ENCODE assay signal across 18 cellular contexts in the genomic region with DNA sequence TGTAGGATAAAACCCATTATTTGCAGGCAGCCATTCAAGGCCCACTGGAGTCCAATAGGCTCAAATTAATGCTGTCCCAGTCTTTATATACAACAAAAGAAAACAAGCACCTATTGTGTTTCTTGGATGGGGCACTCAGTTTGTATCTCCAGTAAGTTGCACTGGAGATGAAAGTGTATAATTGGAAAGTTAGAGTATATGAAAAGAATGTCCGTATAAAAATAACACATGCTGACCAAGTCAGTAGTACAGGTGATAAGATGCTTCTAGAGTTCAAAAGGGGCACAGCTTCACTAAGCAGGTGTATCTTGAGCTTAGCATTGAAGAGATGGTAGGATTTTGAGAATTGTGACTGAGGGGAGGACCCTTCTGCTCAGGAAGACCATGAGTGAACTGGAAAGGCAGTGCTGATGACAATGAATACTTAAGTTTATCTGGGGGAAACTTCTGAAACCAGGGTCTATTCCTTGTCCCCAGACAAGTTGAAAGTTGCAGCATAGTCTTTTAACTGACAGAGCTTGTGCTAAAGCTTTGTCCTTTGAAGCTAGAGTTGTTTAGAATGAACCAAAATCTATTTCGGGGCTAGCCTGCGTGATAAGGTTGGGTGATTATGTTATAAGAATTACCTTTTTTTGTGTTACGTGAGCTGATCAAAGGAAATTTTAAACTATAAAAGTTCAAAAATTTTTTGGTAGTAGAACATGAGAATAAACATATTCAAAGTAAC. TPM values are rescaled to one million over a fixed set of nuclear protein-coding genes. Genes with fewer than 3 reads are reported as not detected.
A peak's percentile ranks its signal among the peaks of the same experiment; 100 is the strongest.
DNase-seq lines count a peak whose midpoint lies in the region; ATAC-seq and TF ChIP-seq lines count a peak whose summit lies in the region.
"Had no signal": no experiment of that assay in that cellular context is flagged by ENCODE, and none has a peak within 500 bp of the region (broad histone marks: within the 10 kb centered on the region; RNA-seq: fewer than 3 reads in every experiment).

No MANE protein-coding gene starts in this region.

- WGBS in neuronal stem cell (ENCODE audit: extremely low coverage in 2 of 2, insufficient read length in 2 of 2, insufficient replicate concordance in 1 of 2), 2 donors, result no CpG with 5 or more reads among the region's 4 CpGs
- 94% methylated on average over 4 of the region's 4 CpGs for WGBS in suprapubic skin

- ATAC-seq in CD8-positive, alpha-beta T cell, result peak; percentile 26
- ATAC-seq in activated B cell treated with CpG ODN at 0.5 μM for 24 hours (ENCODE audit: low read depth), result no peak
- ATAC-seq: Panc1 had no signal

- intact Hi-C loops in CD8-positive, alpha-beta T cell (cut with DNase I, micrococcal nuclease), result loop anchor here in 1 of 2 experiments (2.0 kb wide), 1 partner anchor 13 kb away; no protein-coding TSS in a partner anchor
- intact Hi-C loops in activated B cell treated with CpG ODN at 0.5 μM for 24 hours (cut with micrococcal nuclease), result no loop called here

- CTCF ChIA-PET in activated naive CD4-positive, alpha-beta T cell treated with anti-CD3 and anti-CD28 coated beads, Interleukin-2, amount 10 ng/mL, durations not matched to agents 7 days and 5 days (lab: Charles Lee), result no interaction called here
- CTCF ChIA-PET in CD8-positive, alpha-beta T cell (lab: Charles Lee), result interaction anchor here (1.6 kb wide), 1 partner anchor 298 kb away, joined by 4 read pairs; no protein-coding TSS in a partner anchor
- CTCF ChIA-PET in activated B cell treated with CpG ODN at 0.5 μM for 24 hours (lab: Charles Lee), result interaction anchor here (1.2 kb wide), 1 partner anchor 297 kb away, joined by 4 read pairs; no protein-coding TSS in a partner anchor

- no peak overlapping the region for H3K9ac ChIP-seq in neural progenitor cell
- no peak overlapping the region for H3K9ac ChIP-seq in neuronal stem cell (ENCODE audit: low read depth, low read length, poor library complexity)
- H3K9ac ChIP-seq: KMS-11 had no signal

- no peak overlapping the region for H3K4ac ChIP-seq in neuronal stem cell (ENCODE audit: low read length)

- H3K36me3 ChIP-seq in CD8-positive, alpha-beta T cell (ENCODE audit: insufficient read depth, low read length), result no peaks in the 10 kb centered on the region
- no peaks in the 10 kb centered on the region for H3K36me3 ChIP-seq in neural progenitor cell
- no peaks in the 10 kb centered on the region for H3K36me3 ChIP-seq in neuronal stem cell (replicated peaks in 1 of 2; ENCODE audit: control insufficient read depth in 2 of 2, insufficient read depth in 2 of 2, low read length in 2 of 2)
- H3K36me3 ChIP-seq in suprapubic skin, result no peaks in the 10 kb centered on the region

- H3K9me3 ChIP-seq in CD8-positive, alpha-beta T cell (ENCODE audit: low read length), result no peaks in the 10 kb centered on the region
- no peaks in the 10 kb centered on the region for H3K9me3 ChIP-seq in neural progenitor cell (ENCODE audit: low read depth)
- peaks cover 2 to 3% of the 10 kb centered on the region in 2 donors for H3K9me3 ChIP-seq in neuronal stem cell (replicated peaks in 1 of 2; ENCODE audit: control insufficient read depth in 2 of 2, insufficient read depth in 1 of 2, low read depth in 1 of 2, low read length in 2 of 2)
- no peaks in the 10 kb centered on the region for H3K9me3 ChIP-seq in suprapubic skin
- H3K9me3 ChIP-seq: Caco-2 had no signal

- H3K4me2 ChIP-seq in neural progenitor cell (no peak overlapping the region), neuronal stem cell (ENCODE audit: insufficient read depth, low read length, poor library complexity, severe bottlenecking) (no peak overlapping the region)
- H3K4me2 ChIP-seq: KMS-11 had no signal

- H3K36me3 Mint-ChIP-seq in activated naive CD4-positive, alpha-beta T cell treated with anti-CD3 and anti-CD28 coated beads, Interleukin-2, amount 50 U/mL, for 24 hours, result peaks cover 11% of the 10 kb centered on the region
- H3K36me3 Mint-ChIP-seq in activated naive CD4-positive, alpha-beta T cell treated with anti-CD3 and anti-CD28 coated beads, Interleukin-2, amount 10 ng/mL, durations not matched to agents 7 days and 5 days, result peaks cover 11% of the 10 kb centered on the region
- H3K36me3 Mint-ChIP-seq in CD8-positive, alpha-beta T cell, result peaks cover 11% of the 10 kb centered on the region
- H3K36me3 Mint-ChIP-seq in activated B cell treated with CpG ODN at 0.5 μM for 24 hours (ENCODE audit: low read depth), result peaks cover 10% of the 10 kb centered on the region
- peaks cover 5% of the 10 kb centered on the region for H3K36me3 Mint-ChIP-seq in neural progenitor cell

- H2BK120ac ChIP-seq in neuronal stem cell (ENCODE audit: low read depth, low read length), result no peak overlapping the region

- H2BK15ac ChIP-seq in neuronal stem cell (ENCODE audit: low read length), result no peak overlapping the region

- H2AFZ ChIP-seq in neural progenitor cell (replicated peaks) (no peak overlapping the region), neuronal stem cell (ENCODE audit: low read length) (no peak overlapping the region)

- H3K4me1 ChIP-seq in CD8-positive, alpha-beta T cell (ENCODE audit: insufficient read depth, low read length), result peaks cover 42% of the 10 kb centered on the region
- peaks cover 12% of the 10 kb centered on the region for H3K4me1 ChIP-seq in neural progenitor cell
- peaks cover 0 to 5% of the 10 kb centered on the region in 2 donors for H3K4me1 ChIP-seq in neuronal stem cell (ENCODE audit: control insufficient read depth in 2 of 2, insufficient read depth in 1 of 2, low read depth in 1 of 2, low read length in 2 of 2)
- H3K4me1 ChIP-seq in suprapubic skin, result no peaks in the 10 kb centered on the region

- no peaks in the 10 kb centered on the region for H3K9me3 Mint-ChIP-seq in activated naive CD4-positive, alpha-beta T cell treated with anti-CD3 and anti-CD28 coated beads, Interleukin-2, amount 50 U/mL, for 24 hours
- H3K9me3 Mint-ChIP-seq in activated naive CD4-positive, alpha-beta T cell treated with anti-CD3 and anti-CD28 coated beads, Interleukin-2, amount 10 ng/mL, durations not matched to agents 7 days and 5 days, result peaks cover 4% of the 10 kb centered on the region
- no peaks in the 10 kb centered on the region for H3K9me3 Mint-ChIP-seq in CD8-positive, alpha-beta T cell
- H3K9me3 Mint-ChIP-seq in activated B cell treated with CpG ODN at 0.5 μM for 24 hours (no peaks in the 10 kb centered on the region), neural progenitor cell (peaks cover 5% of the 10 kb centered on the region)

- H3F3A ChIP-seq in neural progenitor cell (ENCODE audit: low read depth), result no peaks in the 10 kb centered on the region

- POLR2A ChIA-PET in CD8-positive, alpha-beta T cell (lab: Charles Lee), result interaction anchor here (1.2 kb wide), 1 partner anchor 12 kb away, joined by 3 read pairs; no protein-coding TSS in a partner anchor
- POLR2A ChIA-PET in activated B cell treated with CpG ODN at 0.5 μM for 24 hours (lab: Charles Lee), result no interaction called here

- no peak for TF ChIP-seq CTCF in CD8-positive, alpha-beta T cell (IDR thresholded peaks at IDR 0.05)
- TF ChIP-seq CTCF in activated B cell treated with CpG ODN at 0.5 μM for 24 hours (IDR thresholded peaks at IDR 0.05), result no peak
- TF ChIP-seq CTCF in neural progenitor cell (IDR thresholded peaks at IDR 0.05), result no peak
- TF ChIP-seq CTCF in suprapubic skin (IDR thresholded peaks at IDR 0.05), result no peak

- TF ChIP-seq POLR2A in suprapubic skin (IDR thresholded peaks at IDR 0.05), result no peak

- no peaks in the 10 kb centered on the region for H3K27me3 Mint-ChIP-seq in activated naive CD4-positive, alpha-beta T cell treated with anti-CD3 and anti-CD28 coated beads, Interleukin-2, amount 50 U/mL, for 24 hours
- H3K27me3 Mint-ChIP-seq in activated naive CD4-positive, alpha-beta T cell treated with anti-CD3 and anti-CD28 coated beads, Interleukin-2, amount 10 ng/mL, durations not matched to agents 7 days and 5 days, result no peaks in the 10 kb centered on the region
- no peaks in the 10 kb centered on the region for H3K27me3 Mint-ChIP-seq in CD8-positive, alpha-beta T cell (ENCODE audit: low read depth)
- H3K27me3 Mint-ChIP-seq in activated B cell treated with CpG ODN at 0.5 μM for 24 hours (no peaks in the 10 kb centered on the region), neural progenitor cell (ENCODE audit: insufficient read depth, low read depth) (no peaks in the 10 kb centered on the region)

- H3K4me3 ChIP-seq in CD8-positive, alpha-beta T cell (ENCODE audit: low read depth, low read length), result no peak overlapping the region
- no peak overlapping the region for H3K4me3 ChIP-seq in neural progenitor cell
- no peak overlapping the region for H3K4me3 ChIP-seq in neuronal stem cell (ENCODE audit: low read length in 2 of 2)
- no peak overlapping the region for H3K4me3 ChIP-seq in suprapubic skin

- H4K91ac ChIP-seq in neuronal stem cell (ENCODE audit: low read depth, low read length, poor library complexity), result no peak overlapping the region

- H2BK12ac ChIP-seq in neuronal stem cell (ENCODE audit: low read length), result no peak overlapping the region

- no peaks in the 10 kb centered on the region for H3K79me1 ChIP-seq in neuronal stem cell (ENCODE audit: low read depth, low read length)

- H3K23ac ChIP-seq in neuronal stem cell (ENCODE audit: low read depth, low read length, poor library complexity), result no peak overlapping the region

- peak overlapping the region; percentile 71 for H3K27ac Mint-ChIP-seq in activated naive CD4-positive, alpha-beta T cell treated with anti-CD3 and anti-CD28 coated beads, Interleukin-2, amount 50 U/mL, for 24 hours
- no peak overlapping the region for H3K27ac Mint-ChIP-seq in activated naive CD4-positive, alpha-beta T cell treated with anti-CD3 and anti-CD28 coated beads, Interleukin-2, amount 10 ng/mL, durations not matched to agents 7 days and 5 days
- H3K27ac Mint-ChIP-seq in CD8-positive, alpha-beta T cell, result peak overlapping the region; percentile 69
- H3K27ac Mint-ChIP-seq in activated B cell treated with CpG ODN at 0.5 μM for 24 hours (peak overlapping the region; percentile 46), neural progenitor cell (peak overlapping the region; percentile 35)

- H3K27ac ChIP-seq in CD8-positive, alpha-beta T cell (ENCODE audit: low read depth, low read length), result no peak overlapping the region
- H3K27ac ChIP-seq in neural progenitor cell (no peak overlapping the region), neuronal stem cell (replicated peaks; ENCODE audit: low read length) (no peak overlapping the region), suprapubic skin (no peak overlapping the region)
- H3K27ac ChIP-seq: KMS-11 had no signal

- no peaks in the 10 kb centered on the region for H3K27me3 ChIP-seq in CD8-positive, alpha-beta T cell (ENCODE audit: insufficient read depth, low read length)
- H3K27me3 ChIP-seq in neural progenitor cell (no peaks in the 10 kb centered on the region), neuronal stem cell (ENCODE audit: control insufficient read depth in 3 of 3, insufficient read depth in 3 of 3, low read depth in 1 of 3, low read length in 3 of 3) (no peaks in the 10 kb centered on the region), suprapubic skin (no peaks in the 10 kb centered on the region)

- no peak for TF ChIP-seq EP300 in suprapubic skin (IDR thresholded peaks at IDR 0.05)

- peaks cover 32% of the 10 kb centered on the region for H4K20me1 ChIP-seq in neural progenitor cell (ENCODE audit: low read depth)

- H3K18ac ChIP-seq in neuronal stem cell (ENCODE audit: low read length), result no peak overlapping the region

- peaks cover 70% of the 10 kb centered on the region for H3K4me1 Mint-ChIP-seq in activated naive CD4-positive, alpha-beta T cell treated with anti-CD3 and anti-CD28 coated beads, Interleukin-2, amount 50 U/mL, for 24 hours
- peaks cover 10% of the 10 kb centered on the region for H3K4me1 Mint-ChIP-seq in activated naive CD4-positive, alpha-beta T cell treated with anti-CD3 and anti-CD28 coated beads, Interleukin-2, amount 10 ng/mL, durations not matched to agents 7 days and 5 days
- peaks cover 62% of the 10 kb centered on the region for H3K4me1 Mint-ChIP-seq in CD8-positive, alpha-beta T cell (ENCODE audit: low read depth)
- H3K4me1 Mint-ChIP-seq in activated B cell treated with CpG ODN at 0.5 μM for 24 hours (peaks cover 56% of the 10 kb centered on the region), neural progenitor cell (peaks cover 4% of the 10 kb centered on the region)

- no peak overlapping the region for H4K8ac ChIP-seq in neuronal stem cell (ENCODE audit: low read depth, low read length)

- H3K4me3 Mint-ChIP-seq in activated naive CD4-positive, alpha-beta T cell treated with anti-CD3 and anti-CD28 coated beads, Interleukin-2, amount 50 U/mL, for 24 hours, result no peak overlapping the region
- no peak overlapping the region for H3K4me3 Mint-ChIP-seq in activated naive CD4-positive, alpha-beta T cell treated with anti-CD3 and anti-CD28 coated beads, Interleukin-2, amount 10 ng/mL, durations not matched to agents 7 days and 5 days
- H3K4me3 Mint-ChIP-seq in CD8-positive, alpha-beta T cell, result no peak overlapping the region
- no peak overlapping the region for H3K4me3 Mint-ChIP-seq in activated B cell treated with CpG ODN at 0.5 μM for 24 hours
- no peak overlapping the region for H3K4me3 Mint-ChIP-seq in neural progenitor cell
- H3K4me3 Mint-ChIP-seq: H9 had no signal

- H2BK5ac ChIP-seq in neuronal stem cell (ENCODE audit: low read length), result no peak overlapping the region

- H3K79me2 ChIP-seq in neural progenitor cell (ENCODE audit: low read depth), result peaks cover 93% of the 10 kb centered on the region

- no peak overlapping the region for H2AK5ac ChIP-seq in neuronal stem cell (ENCODE audit: low read depth, low read length)

- no peak for DNase-seq in activated naive CD4-positive, alpha-beta T cell treated with anti-CD3 and anti-CD28 coated beads, Interleukin-2, amount 10 ng/mL, durations not matched to agents 7 days and 5 days
- DNase-seq in CD8-positive, alpha-beta T cell, result no peak
- DNase-seq in activated B cell treated with CpG ODN at 0.5 μM for 24 hours (no peak), neural progenitor cell (ENCODE audit: low spot score) (no peak), neuronal stem cell (ENCODE audit: low spot score) (no peak), mesenteric fat pad (ENCODE audit: low spot score) (no peak), suprapubic skin (ENCODE audit: low spot score in 2 of 2) (no peak)
- DNase-seq: C1 segment of cervical spinal cord, Caco-2, DMS153, H9, NCI-H1092, NCI-H2081 treated with DMSO at 0.1 percent for 48 hours, NCI-H510A, NCI-H82 had no signal

- no peak overlapping the region for H3K14ac ChIP-seq in neuronal stem cell (ENCODE audit: low read length)

RNA-seq across cellular contexts. Expression of a gene that starts 15.2 kb away (rescaled TPM):
- 10 to 100 TPM; 11.3 to 12.1 TPM for total RNA-seq in CD8-positive, alpha-beta T cell
- total RNA-seq in activated B cell treated with CpG ODN at 0.5 μM for 24 hours, result 20.1 and 25.9 TPM in 2 replicates
- total RNA-seq in neural progenitor cell (ENCODE audit: low replicate concordance), result 19.2 and 21.6 TPM in 2 replicates
- 10.0 TPM for polyA plus RNA-seq in neuronal stem cell (2013, experiment 1 of 2)
- polyA plus RNA-seq in neuronal stem cell (2013, experiment 2 of 2), result 10.5 TPM
- 10.9 TPM for total RNA-seq in mesenteric fat pad
- 10 to 100 TPM; 10.3 to 20.6 (median 17.7) TPM for total RNA-seq in suprapubic skin
